Comparison of ENCODE assay signal across 12 cellular contexts in the genomic region with DNA sequence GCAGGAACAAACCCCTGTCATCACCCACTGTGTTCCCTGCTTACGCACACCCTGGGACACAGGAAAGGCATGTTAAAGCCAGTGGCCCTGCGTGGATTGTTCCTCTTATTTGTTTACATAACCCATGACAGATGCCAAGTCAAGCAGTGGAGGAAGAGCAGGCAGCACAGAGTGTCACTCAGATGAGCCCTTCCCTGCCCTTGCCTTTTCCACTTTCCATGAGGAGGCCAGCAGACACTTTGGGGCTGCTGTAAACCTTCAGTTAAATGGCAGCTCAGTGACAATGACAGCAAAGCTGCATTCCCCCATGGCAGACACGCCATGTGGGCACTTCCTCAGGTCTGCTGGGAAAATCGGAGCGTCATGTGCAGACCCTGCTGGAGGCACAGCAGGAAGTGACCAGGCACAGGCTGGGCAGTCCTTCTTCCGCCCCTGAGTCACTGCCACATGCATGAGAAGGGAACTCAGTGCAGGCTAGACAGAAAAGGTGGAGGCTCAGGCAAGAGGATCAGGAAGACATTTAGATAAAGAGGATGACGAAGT.
A peak's percentile ranks its signal among the peaks of the same experiment; 100 is the strongest.
DNase-seq lines count a peak whose midpoint lies in the region; ATAC-seq and TF ChIP-seq lines count a peak whose summit lies in the region.
"Had no signal": no experiment of that assay in that cellular context is flagged by ENCODE, and none has a peak within 500 bp of the region (broad histone marks: within the 10 kb centered on the region; RNA-seq: fewer than 3 reads in every experiment).

No MANE protein-coding gene starts in this region.

- H3K27ac Mint-ChIP-seq in central memory CD8-positive, alpha-beta T cell (ENCODE audit: low read depth), result no peak overlapping the region
- H3K27ac Mint-ChIP-seq: activated CD4-positive, alpha-beta T cell treated with anti-CD3 and anti-CD28 coated beads for 36 hours; B cell had no signal

- H3K4me1 Mint-ChIP-seq in central memory CD8-positive, alpha-beta T cell, result no peaks in the 10 kb centered on the region
- H3K4me1 Mint-ChIP-seq: activated CD4-positive, alpha-beta T cell treated with anti-CD3 and anti-CD28 coated beads for 36 hours; B cell had no signal

- TF ChIP-seq CTCF in liver (IDR thresholded peaks at IDR 0.05; ENCODE audit: low read depth, low read length, missing input control) (no peak), vagina (IDR thresholded peaks at IDR 0.05) (no peak)

- H3K4me1 ChIP-seq in liver (ENCODE audit: control insufficient read depth in 4 of 4, insufficient read depth in 4 of 4, low read length in 3 of 4) (peaks cover 5 to 23% (median 13%) of the 10 kb centered on the region in 4 donors), vagina (peaks cover 9% of the 10 kb centered on the region)

- peak; percentile 78 for DNase-seq in Right ventricle myocardium inferior (ENCODE audit: missing footprints)
- no peak for DNase-seq in cardiac septum (ENCODE audit: low spot score)
- no peak for DNase-seq in central memory CD8-positive, alpha-beta T cell (ENCODE audit: low spot score in 2 of 2)
- no peak for DNase-seq in vagina (ENCODE audit: extremely low spot score in 2 of 2)
- DNase-seq in NCI-H1436 treated with DMSO at 0.1 percent for 48 hours (lab: John Stamatoyannopoulos, UW), result no peak
- DNase-seq: activated CD4-positive, alpha-beta T cell treated with anti-CD3 and anti-CD28 coated beads for 36 hours had no signal

- peak overlapping the region in 2 of 3 donors; percentile 13 to 56 for H3K4me3 ChIP-seq in liver (ENCODE audit: low read depth in 1 of 3, low read length in 3 of 3)
- H3K4me3 ChIP-seq in vagina, result no peak overlapping the region
- H3K4me3 ChIP-seq: dorsolateral prefrontal cortex had no signal

- intact Hi-C loops in Right ventricle myocardium inferior (cut with DNase I) (no loop called here), cardiac septum (cut with DNase I) (no loop called here), vagina (cut with DNase I) (no loop called here)

- no peak overlapping the region for H3K4me3 Mint-ChIP-seq in central memory CD8-positive, alpha-beta T cell
- H3K4me3 Mint-ChIP-seq: activated CD4-positive, alpha-beta T cell treated with anti-CD3 and anti-CD28 coated beads for 36 hours; B cell had no signal

- WGBS in liver, result 26% methylated on average over 7 of the region's 7 CpGs

- ATAC-seq in Right ventricle myocardium inferior (peak; percentile 91), HG02884 (IDR thresholded peaks at IDR 0.05; ENCODE audit: unreplicated experiment) (no peak), HG02970 (IDR thresholded peaks at IDR 0.05; ENCODE audit: low FRiP score, unreplicated experiment) (no peak)
- peak; percentile 43 for ATAC-seq in central memory CD8-positive, alpha-beta T cell (replicated peaks; ENCODE audit: extremely low read depth, poor library complexity, severe bottlenecking)
- ATAC-seq: activated CD4-positive, alpha-beta T cell treated with anti-CD3 and anti-CD28 coated beads for 36 hours had no signal

- H3K27ac ChIP-seq in liver (ENCODE audit: low read depth in 1 of 2, low read length in 2 of 2) (peak overlapping the region; percentile 71 to 83), vagina (peak overlapping the region; percentile 60)
- H3K27ac ChIP-seq: KMS-11 had no signal

- H3K36me3 ChIP-seq in liver (ENCODE audit: control insufficient read depth in 4 of 4, insufficient read depth in 3 of 4, low read depth in 1 of 4, low read length in 3 of 4), result no peaks in the 10 kb centered on the region
- H3K36me3 ChIP-seq in vagina, result no peaks in the 10 kb centered on the region

- TF ChIP-seq RAD21 in liver (IDR thresholded peaks at IDR 0.05), result peak; percentile 62 to 70

- no peak overlapping the region for H3K9ac ChIP-seq in liver (ENCODE audit: low read depth in 1 of 2, low read length in 2 of 2)
- H3K9ac ChIP-seq: KMS-11 had no signal

- H3K9me3 ChIP-seq in liver (ENCODE audit: control insufficient read depth in 4 of 4, low read length in 3 of 4) (no peaks in the 10 kb centered on the region), vagina (no peaks in the 10 kb centered on the region)

- H3K36me3 Mint-ChIP-seq in central memory CD8-positive, alpha-beta T cell (ENCODE audit: insufficient read depth), result no peaks in the 10 kb centered on the region

- no peaks in the 10 kb centered on the region for H3K27me3 ChIP-seq in liver (ENCODE audit: control insufficient read depth in 4 of 4, insufficient read depth in 4 of 4, low read length in 3 of 4)
- no peaks in the 10 kb centered on the region for H3K27me3 ChIP-seq in vagina
- H3K27me3 ChIP-seq: dorsolateral prefrontal cortex had no signal

- peaks cover 10% of the 10 kb centered on the region for H3K27me3 Mint-ChIP-seq in central memory CD8-positive, alpha-beta T cell
- H3K27me3 Mint-ChIP-seq: activated CD4-positive, alpha-beta T cell treated with anti-CD3 and anti-CD28 coated beads for 36 hours had no signal

- no peak for TF ChIP-seq POLR2A in vagina (IDR thresholded peaks at IDR 0.05)

- no peaks in the 10 kb centered on the region for H3K9me3 Mint-ChIP-seq in central memory CD8-positive, alpha-beta T cell

TF ChIP-seq in liver, 16 proteins besides CTCF, POLR2A, EP300 and RAD21:
- TF ChIP-seq, protein P1, sequence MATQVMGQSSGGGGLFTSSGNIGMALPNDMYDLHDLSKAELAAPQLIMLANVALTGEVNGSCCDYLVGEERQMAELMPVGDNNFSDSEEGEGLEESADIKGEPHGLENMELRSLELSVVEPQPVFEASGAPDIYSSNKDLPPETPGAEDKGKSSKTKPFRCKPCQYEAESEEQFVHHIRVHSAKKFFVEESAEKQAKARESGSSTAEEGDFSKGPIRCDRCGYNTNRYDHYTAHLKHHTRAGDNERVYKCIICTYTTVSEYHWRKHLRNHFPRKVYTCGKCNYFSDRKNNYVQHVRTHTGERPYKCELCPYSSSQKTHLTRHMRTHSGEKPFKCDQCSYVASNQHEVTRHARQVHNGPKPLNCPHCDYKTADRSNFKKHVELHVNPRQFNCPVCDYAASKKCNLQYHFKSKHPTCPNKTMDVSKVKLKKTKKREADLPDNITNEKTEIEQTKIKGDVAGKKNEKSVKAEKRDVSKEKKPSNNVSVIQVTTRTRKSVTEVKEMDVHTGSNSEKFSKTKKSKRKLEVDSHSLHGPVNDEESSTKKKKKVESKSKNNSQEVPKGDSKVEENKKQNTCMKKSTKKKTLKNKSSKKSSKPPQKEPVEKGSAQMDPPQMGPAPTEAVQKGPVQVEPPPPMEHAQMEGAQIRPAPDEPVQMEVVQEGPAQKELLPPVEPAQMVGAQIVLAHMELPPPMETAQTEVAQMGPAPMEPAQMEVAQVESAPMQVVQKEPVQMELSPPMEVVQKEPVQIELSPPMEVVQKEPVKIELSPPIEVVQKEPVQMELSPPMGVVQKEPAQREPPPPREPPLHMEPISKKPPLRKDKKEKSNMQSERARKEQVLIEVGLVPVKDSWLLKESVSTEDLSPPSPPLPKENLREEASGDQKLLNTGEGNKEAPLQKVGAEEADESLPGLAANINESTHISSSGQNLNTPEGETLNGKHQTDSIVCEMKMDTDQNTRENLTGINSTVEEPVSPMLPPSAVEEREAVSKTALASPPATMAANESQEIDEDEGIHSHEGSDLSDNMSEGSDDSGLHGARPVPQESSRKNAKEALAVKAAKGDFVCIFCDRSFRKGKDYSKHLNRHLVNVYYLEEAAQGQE (IDR thresholded peaks at IDR 0.05), result peak; percentile 56
- TF ChIP-seq, protein P2, sequence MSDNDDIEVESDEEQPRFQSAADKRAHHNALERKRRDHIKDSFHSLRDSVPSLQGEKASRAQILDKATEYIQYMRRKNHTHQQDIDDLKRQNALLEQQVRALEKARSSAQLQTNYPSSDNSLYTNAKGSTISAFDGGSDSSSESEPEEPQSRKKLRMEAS (IDR thresholded peaks at IDR 0.05), result peak; percentile 86
- TF ChIP-seq RXRA (IDR thresholded peaks at IDR 0.05) (peak; percentile 77 to 88), HNF4A (conservative IDR thresholded peaks at IDR 0.05) (peak; percentile 52 to 63), YY1 (IDR thresholded peaks at IDR 0.05) (peak; percentile 82), TAF1 (conservative IDR thresholded peaks at IDR 0.05) (peak; percentile 16), FOXA2 (IDR thresholded peaks at IDR 0.05) (peak; percentile 53), SP1 (IDR thresholded peaks at IDR 0.05) (peak; percentile 86), HNF4G (IDR thresholded peaks at IDR 0.05) (no peak), NR2F2 (IDR thresholded peaks at IDR 0.05) (no peak), EGR1 (IDR thresholded peaks at IDR 0.05; ENCODE audit: low read depth in 2 of 2) (peak; percentile 25 to 51), FOXA1 (IDR thresholded peaks at IDR 0.05) (peak; percentile 35), JUND (IDR thresholded peaks at IDR 0.05) (peak in 1 of 2 donors; percentile 26), GABPA (IDR thresholded peaks at IDR 0.05 in 1 of 2, conservative IDR thresholded peaks at IDR 0.05 in 1 of 2) (peak; percentile 43 to 73)
- TF ChIP-seq, protein P3, sequence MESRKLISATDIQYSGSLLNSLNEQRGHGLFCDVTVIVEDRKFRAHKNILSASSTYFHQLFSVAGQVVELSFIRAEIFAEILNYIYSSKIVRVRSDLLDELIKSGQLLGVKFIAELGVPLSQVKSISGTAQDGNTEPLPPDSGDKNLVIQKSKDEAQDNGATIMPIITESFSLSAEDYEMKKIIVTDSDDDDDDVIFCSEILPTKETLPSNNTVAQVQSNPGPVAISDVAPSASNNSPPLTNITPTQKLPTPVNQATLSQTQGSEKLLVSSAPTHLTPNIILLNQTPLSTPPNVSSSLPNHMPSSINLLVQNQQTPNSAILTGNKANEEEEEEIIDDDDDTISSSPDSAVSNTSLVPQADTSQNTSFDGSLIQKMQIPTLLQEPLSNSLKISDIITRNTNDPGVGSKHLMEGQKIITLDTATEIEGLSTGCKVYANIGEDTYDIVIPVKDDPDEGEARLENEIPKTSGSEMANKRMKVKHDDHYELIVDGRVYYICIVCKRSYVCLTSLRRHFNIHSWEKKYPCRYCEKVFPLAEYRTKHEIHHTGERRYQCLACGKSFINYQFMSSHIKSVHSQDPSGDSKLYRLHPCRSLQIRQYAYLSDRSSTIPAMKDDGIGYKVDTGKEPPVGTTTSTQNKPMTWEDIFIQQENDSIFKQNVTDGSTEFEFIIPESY (IDR thresholded peaks at IDR 0.05), result peak; percentile 31
- TF ChIP-seq, protein P4, sequence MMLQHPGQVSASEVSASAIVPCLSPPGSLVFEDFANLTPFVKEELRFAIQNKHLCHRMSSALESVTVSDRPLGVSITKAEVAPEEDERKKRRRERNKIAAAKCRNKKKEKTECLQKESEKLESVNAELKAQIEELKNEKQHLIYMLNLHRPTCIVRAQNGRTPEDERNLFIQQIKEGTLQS (IDR thresholded peaks at IDR 0.05), result no peak

Comparison
In these comparisons a context has a peak if more than half of its experiments do, and no peak if none do; other contexts are left out.
1. ATAC-seq: peak in Right ventricle myocardium inferior (single experiment) and central memory CD8-positive, alpha-beta T cell (single experiment); none in HG02884 (single experiment) and HG02970 (single experiment).
2. H3K4me3 ChIP-seq: peak in liver (2 of 3); none in vagina (0 of 2).